24 cellular contexts compared by ENCODE assay signal in genomic region chrX:148681605-148682004, GRCh38.
DNase-seq lines count a peak whose midpoint lies in the region; ATAC-seq and TF ChIP-seq lines count a peak whose summit lies in the region.
"Had no signal": no experiment of that assay in that cellular context is flagged by ENCODE, and none has a peak within 500 bp of the region (broad histone marks: within the 10 kb centered on the region; RNA-seq: fewer than 3 reads in every experiment).

No MANE protein-coding gene starts in this region.

- H3K27me3 ChIP-seq in Karpas-422 (ENCODE audit: low read length) (no peaks in the 10 kb centered on the region), OCI-LY1 (ENCODE audit: insufficient read depth, low read length) (no peaks in the 10 kb centered on the region), brain microvascular endothelial cell (replicated peaks) (no peaks in the 10 kb centered on the region)

- H3K79me2 ChIP-seq in Karpas-422 (ENCODE audit: low read length): peaks cover 99% of the 10 kb centered on the region
- peaks cover 5% of the 10 kb centered on the region; the same call in 1 of the 2 replicates for H3K79me2 ChIP-seq in OCI-LY1 (ENCODE audit: insufficient read depth, low read length)

- H3K9me2 ChIP-seq in Karpas-422 (replicated peaks; ENCODE audit: insufficient read depth, low read length) (no peaks in the 10 kb centered on the region), OCI-LY1 (ENCODE audit: low read depth, low read length) (no peaks in the 10 kb centered on the region)

- H3K9me3 Mint-ChIP-seq in stimulated activated memory B cell treated with anti-CD40 and anti-IgM and Interleukin-4, amounts not matched to agents 10 μg/mL and 1 μg/mL and 100 μg/mL, for 72 hours: no peaks in the 10 kb centered on the region
- H3K9me3 Mint-ChIP-seq: CD4-positive, alpha-beta T cell had no signal

- H3K27ac Mint-ChIP-seq in stimulated activated memory B cell treated with anti-CD40 and anti-IgM and Interleukin-4, amounts not matched to agents 10 μg/mL and 1 μg/mL and 100 μg/mL, for 72 hours: peak overlapping the region; percentile 75
- H3K27ac Mint-ChIP-seq: CD4-positive, alpha-beta T cell had no signal

- H3K4me1 ChIP-seq in Karpas-422 (ENCODE audit: low read length) (peaks cover 60% of the 10 kb centered on the region), OCI-LY1 (ENCODE audit: insufficient read depth, low read length, severe bottlenecking) (peaks cover 12% of the 10 kb centered on the region)

- H4K20me1 ChIP-seq in Karpas-422 (ENCODE audit: insufficient read depth, low read depth, low read length): no peaks in the 10 kb centered on the region
- no peaks in the 10 kb centered on the region for H4K20me1 ChIP-seq in OCI-LY1 (ENCODE audit: insufficient read depth, low read length)

- no peaks in the 10 kb centered on the region for H3K36me3 Mint-ChIP-seq in stimulated activated memory B cell treated with anti-CD40 and anti-IgM and Interleukin-4, amounts not matched to agents 10 μg/mL and 1 μg/mL and 100 μg/mL, for 72 hours

- no peaks in the 10 kb centered on the region for H3K4me1 Mint-ChIP-seq in stimulated activated memory B cell treated with anti-CD40 and anti-IgM and Interleukin-4, amounts not matched to agents 10 μg/mL and 1 μg/mL and 100 μg/mL, for 72 hours

- DNase-seq in Karpas-422 (peak; percentile 61), brain microvascular endothelial cell (no peak), RKO (ENCODE audit: low spot score) (no peak), anterior cingulate cortex (lab: John Stamatoyannopoulos, UW) (no peak), activated gamma-delta T cell treated with Interleukin-2 at 50 U/mL for 16 hours (no peak)
- DNase-seq: CD4-positive, alpha-beta T cell; COR-L47; DMS153; KBM-7; MV-4-11; NCI-H1694; NCI-H2081; NCI-H2171; NCI-H446; NCI-H526; PC-3; SHP77 treated with DMSO at 0.1 percent for 48 hours; SW 1271 had no signal

- H3K4me2 ChIP-seq in Karpas-422 (ENCODE audit: low read depth, low read length, poor library complexity, severe bottlenecking) (no peak overlapping the region), OCI-LY1 (ENCODE audit: low read length) (no peak overlapping the region)

- H3K27ac ChIP-seq in Karpas-422 (ENCODE audit: low read length) (no peak overlapping the region; the same call in 1 of the 2 replicates), OCI-LY1 (ENCODE audit: low read depth, low read length, poor library complexity, severe bottlenecking) (no peak overlapping the region), brain microvascular endothelial cell (no peak overlapping the region)
- H3K27ac ChIP-seq: HL-60, RWPE1, SK-N-MC had no signal

- in situ Hi-C loops in brain microvascular endothelial cell (cut with HindIII; ENCODE audit: low pct_ligation_motif_present, low sequenced_read_pairs): no loop called here

- no peak overlapping the region for H3K9ac ChIP-seq in Karpas-422 (ENCODE audit: low read length)
- H3K9ac ChIP-seq in OCI-LY1 (ENCODE audit: low read length): no peak overlapping the region

- no peak overlapping the region for H3K4me3 ChIP-seq in Karpas-422 (ENCODE audit: low read length)
- H3K4me3 ChIP-seq in OCI-LY1 (ENCODE audit: low read depth, low read length, poor library complexity, severe bottlenecking): no peak overlapping the region
- no peak overlapping the region for H3K4me3 ChIP-seq in brain microvascular endothelial cell (ENCODE audit: low read depth, low read length)
- H3K4me3 ChIP-seq: SK-N-MC had no signal

- H3K4me3 Mint-ChIP-seq in stimulated activated memory B cell treated with anti-CD40 and anti-IgM and Interleukin-4, amounts not matched to agents 10 μg/mL and 1 μg/mL and 100 μg/mL, for 72 hours: no peak overlapping the region
- H3K4me3 Mint-ChIP-seq: CD4-positive, alpha-beta T cell had no signal

- TF ChIP-seq CTCF in OCI-LY1 (IDR thresholded peaks at IDR 0.05; ENCODE audit: low read length) (peak; percentile 32; the same call in 1 of the 2 replicates), brain microvascular endothelial cell (IDR thresholded peaks at IDR 0.05; ENCODE audit: low read depth, low read length, missing control alignments) (peak; percentile 17)

- no peaks in the 10 kb centered on the region for H3K9me3 ChIP-seq in Karpas-422 (ENCODE audit: low read length)
- H3K9me3 ChIP-seq in OCI-LY1 (ENCODE audit: low read length): no peaks in the 10 kb centered on the region

- no peak overlapping the region for H2AFZ ChIP-seq in Karpas-422 (ENCODE audit: low read length)
- H2AFZ ChIP-seq in OCI-LY1 (ENCODE audit: low read length): no peak overlapping the region

- peaks cover 10% of the 10 kb centered on the region; the same call in 1 of the 2 replicates for H3K36me3 ChIP-seq in Karpas-422 (ENCODE audit: insufficient read depth, low read length)
- H3K36me3 ChIP-seq in OCI-LY1 (ENCODE audit: insufficient read depth, low read length): no peaks in the 10 kb centered on the region
- H3K36me3 ChIP-seq in brain microvascular endothelial cell (replicated peaks): no peaks in the 10 kb centered on the region

- no peaks in the 10 kb centered on the region for H3K27me3 Mint-ChIP-seq in stimulated activated memory B cell treated with anti-CD40 and anti-IgM and Interleukin-4, amounts not matched to agents 10 μg/mL and 1 μg/mL and 100 μg/mL, for 72 hours
- H3K27me3 Mint-ChIP-seq: CD4-positive, alpha-beta T cell had no signal

- ATAC-seq in stimulated activated memory B cell treated with anti-CD40 and anti-IgM and Interleukin-4, amounts not matched to agents 10 μg/mL and 1 μg/mL and 100 μg/mL, for 72 hours: no peak
- ATAC-seq: HepG2, PC-3 had no signal

- H3F3A ChIP-seq in OCI-LY1 (ENCODE audit: insufficient read depth, low read length): no peaks in the 10 kb centered on the region
